ENCODE assay signal across 19 cellular contexts in genomic region chr18:21745234-21745633, GRCh38. TPM values are rescaled to one million over a fixed set of nuclear protein-coding genes. Genes with fewer than 3 reads are reported as not detected.
A peak's percentile ranks its signal among the peaks of the same experiment; 100 is the strongest.
DNase-seq lines count a peak whose midpoint lies in the region; ATAC-seq and TF ChIP-seq lines count a peak whose summit lies in the region.
"Had no signal": no experiment of that assay in that cellular context is flagged by ENCODE, and none has a peak within 500 bp of the region (broad histone marks: within the 10 kb centered on the region; RNA-seq: fewer than 3 reads in every experiment).

No MANE protein-coding gene starts in this region.

- peaks cover 3% of the 10 kb centered on the region; the same call in 1 of the 2 replicates for H3K36me3 ChIP-seq in DND-41 (ENCODE audit: insufficient read depth, low read length)
- H3K36me3 ChIP-seq in gastrocnemius medialis: no peaks in the 10 kb centered on the region

- intact Hi-C loops in activated T-helper 2 cell treated with anti-CD3 and anti-CD28 coated beads, Interferon-gamma antibody, Interleukin-2, Interleukin-4, amounts not matched to agents 10 μg/mL and 5 μg/mL and 100 μg/mL, durations not matched to agents 14 hours and 24 hours and 36 hours (cut with micrococcal nuclease): loop anchor here (10.0 kb wide), 1 partner anchor 60 kb away; no protein-coding TSS in a partner anchor
- intact Hi-C loops in cardiac septum (cut with DNase I) (loop anchor here (10.0 kb wide), 1 partner anchor 80 kb away; no protein-coding TSS in a partner anchor), gastrocnemius medialis (cut with DNase I; ENCODE audit: low total_unique reads) (no loop called here)

- H3K4me3 ChIP-seq in DND-41 (ENCODE audit: low read depth in 1 of 2, low read length in 2 of 2): no peak overlapping the region
- no peak overlapping the region for H3K4me3 ChIP-seq in gastrocnemius medialis

- peaks cover 16% of the 10 kb centered on the region for H3K36me3 Mint-ChIP-seq in activated T-helper 2 cell treated with anti-CD3 and anti-CD28 coated beads, Interferon-gamma antibody, Interleukin-2, Interleukin-4, amounts not matched to agents 10 μg/mL and 5 μg/mL and 100 μg/mL, durations not matched to agents 14 hours and 24 hours and 36 hours (ENCODE audit: low read depth)
- H3K36me3 Mint-ChIP-seq: naive thymus-derived CD8-positive, alpha-beta T cell had no signal

- TF ChIP-seq POLR2A in gastrocnemius medialis (IDR thresholded peaks at IDR 0.05): no peak

- peaks cover 49% of the 10 kb centered on the region for H3K4me1 Mint-ChIP-seq in activated T-helper 2 cell treated with anti-CD3 and anti-CD28 coated beads, Interferon-gamma antibody, Interleukin-2, Interleukin-4, amounts not matched to agents 10 μg/mL and 5 μg/mL and 100 μg/mL, durations not matched to agents 14 hours and 24 hours and 36 hours (ENCODE audit: low read depth)

- H3K27me3 ChIP-seq in DND-41 (ENCODE audit: insufficient read depth, low read length, poor library complexity) (no peaks in the 10 kb centered on the region), gastrocnemius medialis (no peaks in the 10 kb centered on the region)

- no peak overlapping the region for H3K9ac ChIP-seq in DND-41 (ENCODE audit: low read depth, low read length)

- ATAC-seq in DND-41 (ENCODE audit: insufficient read depth, low read depth) (no peak), gastrocnemius medialis (no peak)
- ATAC-seq: left lobe of liver; naive thymus-derived CD8-positive, alpha-beta T cell; sciatic nerve had no signal

- no peak for TF ChIP-seq CTCF in DND-41 (IDR thresholded peaks at IDR 0.05; ENCODE audit: borderline replicate concordance, extremely low read depth, low read length, poor library complexity, severe bottlenecking)
- TF ChIP-seq CTCF in GM10266 (IDR thresholded peaks at IDR 0.05; ENCODE audit: control insufficient read depth, insufficient read depth, low read depth, missing control alignments): no peak
- TF ChIP-seq CTCF in gastrocnemius medialis (IDR thresholded peaks at IDR 0.05 in 4 of 5, conservative IDR thresholded peaks at IDR 0.05 in 1 of 5): no peak

- H2AFZ ChIP-seq in DND-41 (ENCODE audit: low read depth, low read length): no peak overlapping the region

- H3K27me3 Mint-ChIP-seq in activated T-helper 2 cell treated with anti-CD3 and anti-CD28 coated beads, Interferon-gamma antibody, Interleukin-2, Interleukin-4, amounts not matched to agents 10 μg/mL and 5 μg/mL and 100 μg/mL, durations not matched to agents 14 hours and 24 hours and 36 hours (ENCODE audit: low read depth): no peaks in the 10 kb centered on the region
- H3K27me3 Mint-ChIP-seq: central memory CD8-positive, alpha-beta T cell; naive thymus-derived CD8-positive, alpha-beta T cell had no signal

- no peak overlapping the region for H3K27ac Mint-ChIP-seq in activated T-helper 2 cell treated with anti-CD3 and anti-CD28 coated beads, Interferon-gamma antibody, Interleukin-2, Interleukin-4, amounts not matched to agents 10 μg/mL and 5 μg/mL and 100 μg/mL, durations not matched to agents 14 hours and 24 hours and 36 hours
- H3K27ac Mint-ChIP-seq: activated naive CD4-positive, alpha-beta T cell treated with anti-CD3 and anti-CD28 coated beads, Interleukin-2, amount 10 ng/mL, durations not matched to agents 7 days and 5 days had no signal

- peaks cover 90% of the 10 kb centered on the region for H3K79me2 ChIP-seq in DND-41 (ENCODE audit: insufficient read depth, low read length)

- no peaks in the 10 kb centered on the region for H3K9me3 Mint-ChIP-seq in activated T-helper 2 cell treated with anti-CD3 and anti-CD28 coated beads, Interferon-gamma antibody, Interleukin-2, Interleukin-4, amounts not matched to agents 10 μg/mL and 5 μg/mL and 100 μg/mL, durations not matched to agents 14 hours and 24 hours and 36 hours
- H3K9me3 Mint-ChIP-seq: activated naive CD4-positive, alpha-beta T cell treated with anti-CD3 and anti-CD28 coated beads, Interleukin-2, amount 10 ng/mL, durations not matched to agents 7 days and 5 days; central memory CD8-positive, alpha-beta T cell; naive thymus-derived CD8-positive, alpha-beta T cell had no signal

- in situ Hi-C loops in gastrocnemius medialis (cut with MboI; ENCODE audit: low sequenced_read_pairs in 4 of 4): no loop called here

- H3K9me3 ChIP-seq in DND-41 (ENCODE audit: insufficient read depth, low read length, severe bottlenecking) (no peaks in the 10 kb centered on the region), gastrocnemius medialis (no peaks in the 10 kb centered on the region)

- H3K4me1 ChIP-seq in DND-41 (ENCODE audit: insufficient read depth, low read length) (peaks cover 41% of the 10 kb centered on the region), gastrocnemius medialis (peaks cover 43 to 44% of the 10 kb centered on the region in 2 donors)

- DNase-seq in DND-41 (no peak), NAMALWA (ENCODE audit: low spot score) (peak; percentile 23), iPS-NIHi11 (ENCODE audit: low spot score) (peak; percentile 7), cerebellar nuclear complex (lab: John Stamatoyannopoulos, UW) (no peak), cardiac septum (ENCODE audit: low spot score) (no peak), GM10266 (ENCODE audit: extremely low spot score) (no peak), gastrocnemius medialis (no peak)
- no peak for DNase-seq in activated T-helper 2 cell treated with anti-CD3 and anti-CD28 coated beads, Interferon-gamma antibody, Interleukin-2, Interleukin-4, amounts not matched to agents 10 μg/mL and 5 μg/mL and 100 μg/mL, durations not matched to agents 14 hours and 24 hours and 36 hours (ENCODE audit: low spot score)
- DNase-seq: activated CD4-positive, alpha-beta T cell treated with anti-CD3 and anti-CD28 coated beads, Interleukin-2, amount 50 U/mL, for 48 hours; activated naive CD4-positive, alpha-beta T cell treated with anti-CD3 and anti-CD28 coated beads, Interleukin-2, amount 10 ng/mL, durations not matched to agents 7 days and 5 days; anterior cingulate cortex; H7; head of caudate nucleus; SIG-M5; stimulated activated CD4-positive, alpha-beta T cell treated with anti-CD3 and anti-CD28 coated beads, Interleukin-15, amount 100 ng/mL, for 24 hours had no signal

- H4K20me1 ChIP-seq in DND-41 (ENCODE audit: insufficient read depth, low read length): peaks cover 38% of the 10 kb centered on the region

- peak overlapping the region; percentile 58 for H3K4me3 Mint-ChIP-seq in activated T-helper 2 cell treated with anti-CD3 and anti-CD28 coated beads, Interferon-gamma antibody, Interleukin-2, Interleukin-4, amounts not matched to agents 10 μg/mL and 5 μg/mL and 100 μg/mL, durations not matched to agents 14 hours and 24 hours and 36 hours (ENCODE audit: low read depth)

- H3K27ac ChIP-seq in DND-41 (ENCODE audit: low read length) (no peak overlapping the region), gastrocnemius medialis (no peak overlapping the region)

- H3K4me2 ChIP-seq in DND-41 (ENCODE audit: insufficient read depth, low read length): 0 out of 2 replicates have a peak overlapping the region, but pooled peaks have one; percentile 1

RNA-seq across cellular contexts. Expression of gene MIB1, which starts 4.6 kb away (rescaled TPM):
- total RNA-seq in activated T-helper 2 cell treated with anti-CD3 and anti-CD28 coated beads, Interferon-gamma antibody, Interleukin-2, Interleukin-4, amounts not matched to agents 10 μg/mL and 5 μg/mL and 100 μg/mL, durations not matched to agents 14 hours and 24 hours and 36 hours: 45.0 and 45.7 TPM in 2 replicates
- total RNA-seq in cardiac septum: 29.0 TPM
- total RNA-seq in gastrocnemius medialis: 10 to 100 TPM; 16.4 to 22.3 (median 21.6) TPM

RNA-seq across cellular contexts. Expression of gene ABHD3, which starts 40.7 kb away (rescaled TPM):
- 29.6 and 31.2 TPM in 2 replicates for total RNA-seq in activated T-helper 2 cell treated with anti-CD3 and anti-CD28 coated beads, Interferon-gamma antibody, Interleukin-2, Interleukin-4, amounts not matched to agents 10 μg/mL and 5 μg/mL and 100 μg/mL, durations not matched to agents 14 hours and 24 hours and 36 hours
- total RNA-seq in cardiac septum: 4.0 TPM
- total RNA-seq in gastrocnemius medialis: 1 to 10 TPM; 3.8 to 4.5 (median 4.2) TPM

Comparison
In these comparisons a context has a peak if more than half of its experiments do, and no peak if none do; other contexts are left out.
1. DNase-seq: peak in NAMALWA (single experiment) and iPS-NIHi11 (single experiment); none in DND-41 (single experiment), activated T-helper 2 cell treated with anti-CD3 and anti-CD28 coated beads, Interferon-gamma antibody, Interleukin-2, Interleukin-4, amounts not matched to agents 10 μg/mL and 5 μg/mL and 100 μg/mL, durations not matched to agents 14 hours and 24 hours and 36 hours (single experiment), cerebellar nuclear complex (0 of 2), cardiac septum (single experiment), GM10266 (single experiment) and gastrocnemius medialis (0 of 2).